8 cellular contexts compared by ENCODE assay signal in the genomic region with DNA sequence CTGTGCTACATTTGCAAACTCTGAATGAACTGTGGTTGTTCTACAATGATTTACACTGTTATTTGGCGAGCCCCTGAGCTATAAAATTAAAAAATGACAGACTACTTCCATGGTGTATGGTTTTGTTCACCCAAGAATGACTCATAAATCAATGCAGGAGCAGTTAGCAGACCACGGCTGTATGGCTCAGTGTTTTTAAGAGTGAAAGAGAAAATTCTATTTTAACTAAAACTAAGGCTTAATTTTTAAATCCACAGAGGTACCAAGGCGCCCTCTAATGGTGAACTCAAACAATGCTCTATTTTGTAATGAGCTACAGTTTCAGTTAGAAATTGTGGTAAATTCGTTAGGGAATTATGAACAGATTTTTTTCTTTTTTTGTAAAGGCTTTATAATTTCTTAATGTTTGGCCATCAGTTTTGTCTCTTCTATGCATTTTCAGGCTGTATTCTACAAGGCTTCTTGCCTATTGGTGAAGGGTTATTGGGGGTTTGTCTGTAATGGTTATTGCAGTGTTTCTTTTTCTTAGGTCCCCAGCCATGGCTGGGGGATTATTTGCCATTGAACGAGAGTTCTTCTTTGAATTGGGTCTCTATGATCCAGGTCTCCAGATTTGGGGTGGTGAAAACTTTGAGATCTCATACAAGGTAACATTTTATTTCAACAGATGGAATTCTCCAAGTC. TPM values are rescaled to one million over a fixed set of nuclear protein-coding genes. Genes with fewer than 3 reads are reported as not detected.
A peak's percentile ranks its signal among the peaks of the same experiment; 100 is the strongest.
DNase-seq lines count a peak whose midpoint lies in the region; ATAC-seq and TF ChIP-seq lines count a peak whose summit lies in the region.

No MANE protein-coding gene starts in this region.

- TF ChIP-seq POLR2A in heart left ventricle (IDR thresholded peaks at IDR 0.05) (no peak), gastroesophageal sphincter (IDR thresholded peaks at IDR 0.05) (no peak)

- DNase-seq in heart left ventricle (no peak), cardiac septum (ENCODE audit: low spot score) (no peak), smooth muscle cell (lab: John Stamatoyannopoulos, UW; ENCODE audit: unreplicated experiment) (no peak)
- DNase-seq in stimulated activated CD4-positive, alpha-beta T cell treated with anti-CD3 and anti-CD28 coated beads, Interleukin-2, amount 100 ng/mL, for 48 hours: no peak
- no peak for DNase-seq in activated effector memory CD4-positive, alpha-beta T cell treated with anti-CD3 and anti-CD28 coated beads, Interleukin-2, amount 50 U/mL, for 16 hours

- TF ChIP-seq CTCF in heart left ventricle (IDR thresholded peaks at IDR 0.05) (peak; percentile 56 to 81 (median 74)), SU-DHL-6 (IDR thresholded peaks at IDR 0.05; ENCODE audit: insufficient read depth, low read length, poor library complexity, severe bottlenecking) (peak; percentile 61), gastroesophageal sphincter (IDR thresholded peaks at IDR 0.05) (peak; percentile 44 to 68 (median 50)), smooth muscle cell (IDR thresholded peaks at IDR 0.05; ENCODE audit: borderline replicate concordance, insufficient read depth, poor library complexity, severe bottlenecking) (peak; percentile 63)

- H3K4me2 ChIP-seq in SU-DHL-6 (ENCODE audit: low read depth, low read length, poor library complexity, severe bottlenecking) (no peak overlapping the region), smooth muscle cell (no peak overlapping the region)

- no peak overlapping the region for H2AFZ ChIP-seq in SU-DHL-6 (ENCODE audit: low read depth, low read length, severe bottlenecking)
- no peak overlapping the region for H2AFZ ChIP-seq in smooth muscle cell (ENCODE audit: low read depth)

- H3K79me2 ChIP-seq in SU-DHL-6 (ENCODE audit: insufficient read depth, low read length) (no peaks in the 10 kb centered on the region), smooth muscle cell (ENCODE audit: low read depth) (no peaks in the 10 kb centered on the region)

- 48 to 52% (median 51%) methylated on average over 5 of the region's 5 CpGs for WGBS in heart left ventricle, 4 donors
- 41 to 61% methylated on average over 5 of the region's 5 CpGs for WGBS in gastroesophageal sphincter (ENCODE audit: low coverage in 1 of 2), 2 donors
- WGBS in smooth muscle cell (ENCODE audit: low lambda C conversion rate): 50% methylated on average over 5 of the region's 5 CpGs

- TF ChIP-seq EP300 in gastroesophageal sphincter (IDR thresholded peaks at IDR 0.05): no peak

- H4K20me1 ChIP-seq in SU-DHL-6 (ENCODE audit: low read depth, low read length) (no peaks in the 10 kb centered on the region), smooth muscle cell (ENCODE audit: low read depth) (no peaks in the 10 kb centered on the region)

- H3K4me3 ChIP-seq in heart left ventricle: no peak overlapping the region
- H3K4me3 ChIP-seq in SU-DHL-6 (ENCODE audit: insufficient read depth, low read length, poor library complexity, severe bottlenecking): no peak overlapping the region
- no peak overlapping the region for H3K4me3 ChIP-seq in gastroesophageal sphincter
- H3K4me3 ChIP-seq in smooth muscle cell: no peak overlapping the region

- ATAC-seq in heart left ventricle (peak in 1 of 4 donors; percentile 38), HG03108 (IDR thresholded peaks at IDR 0.05; ENCODE audit: unreplicated experiment) (peak; percentile 63), gastroesophageal sphincter (no peak)

- H3K9me3 ChIP-seq in heart left ventricle: peaks cover 0 to 5% (median 0%) of the 10 kb centered on the region in 12 donors
- H3K9me3 ChIP-seq in SU-DHL-6 (ENCODE audit: insufficient read depth, low read length): no peaks in the 10 kb centered on the region
- no peaks in the 10 kb centered on the region for H3K9me3 ChIP-seq in gastroesophageal sphincter
- H3K9me3 ChIP-seq in smooth muscle cell (replicated peaks; ENCODE audit: low read depth): no peaks in the 10 kb centered on the region

- H3K27ac ChIP-seq in heart left ventricle (no peak overlapping the region), SU-DHL-6 (ENCODE audit: low read depth, low read length) (no peak overlapping the region), gastroesophageal sphincter (no peak overlapping the region), smooth muscle cell (ENCODE audit: low read depth) (no peak overlapping the region)

- H3K27me3 ChIP-seq in heart left ventricle (no peaks in the 10 kb centered on the region), SU-DHL-6 (ENCODE audit: low read length) (no peaks in the 10 kb centered on the region), gastroesophageal sphincter (no peaks in the 10 kb centered on the region), smooth muscle cell (ENCODE audit: low read depth) (no peaks in the 10 kb centered on the region)

- no peaks in the 10 kb centered on the region for H3K9me2 ChIP-seq in SU-DHL-6 (replicated peaks; ENCODE audit: insufficient read depth, low read length)

- no peak overlapping the region for H3K9ac ChIP-seq in SU-DHL-6 (ENCODE audit: low read length)
- H3K9ac ChIP-seq in smooth muscle cell (ENCODE audit: low read depth): no peak overlapping the region

- H3F3A ChIP-seq in SU-DHL-6 (ENCODE audit: insufficient read depth) (no peaks in the 10 kb centered on the region), smooth muscle cell (ENCODE audit: low read depth) (no peaks in the 10 kb centered on the region)

- intact Hi-C loops in heart left ventricle (cut with DNase I) (loop anchor here in 3 of 10 donors (2.0 to 5.0 kb wide), 3 partner anchors 287 to 289 kb away; no protein-coding TSS in a partner anchor), cardiac septum (cut with DNase I) (no loop called here)

- peaks cover 0 to 20% (median 0%) of the 10 kb centered on the region in 9 donors for H3K36me3 ChIP-seq in heart left ventricle
- 0 out of 2 replicates have a peak, but pooled peaks cover 8% of the 10 kb centered on the region for H3K36me3 ChIP-seq in SU-DHL-6 (ENCODE audit: low read length)
- peaks cover 0 to 11% of the 10 kb centered on the region in 2 donors for H3K36me3 ChIP-seq in gastroesophageal sphincter
- H3K36me3 ChIP-seq in smooth muscle cell (ENCODE audit: low read depth): no peaks in the 10 kb centered on the region

- no peaks in the 10 kb centered on the region for H3K4me1 ChIP-seq in heart left ventricle
- peaks cover 0 to 7% (median 0%) of the 10 kb centered on the region in 3 donors for H3K4me1 ChIP-seq in gastroesophageal sphincter
- no peaks in the 10 kb centered on the region for H3K4me1 ChIP-seq in smooth muscle cell (ENCODE audit: low read depth)

RNA-seq across cellular contexts. Expression of a gene that starts 32.5 kb away (rescaled TPM):
- 10 to 100 TPM; 28.5 to 67.5 (median 38.2) TPM for total RNA-seq in heart left ventricle
- polyA plus RNA-seq in heart left ventricle: 10 to 100 TPM; 46.8 to 88.9 TPM
- 41.8 TPM for total RNA-seq in cardiac septum
- 10 to 100 TPM; 32.0 to 63.3 (median 47.5) TPM for total RNA-seq in gastroesophageal sphincter
- 22.6 and 27.4 TPM in 2 replicates for total RNA-seq in smooth muscle cell
- 50.1 and 54.9 TPM in 2 replicates for polyA plus RNA-seq in smooth muscle cell
